Comparison of ENCODE assay signal across 30 cellular contexts in the genomic region with DNA sequence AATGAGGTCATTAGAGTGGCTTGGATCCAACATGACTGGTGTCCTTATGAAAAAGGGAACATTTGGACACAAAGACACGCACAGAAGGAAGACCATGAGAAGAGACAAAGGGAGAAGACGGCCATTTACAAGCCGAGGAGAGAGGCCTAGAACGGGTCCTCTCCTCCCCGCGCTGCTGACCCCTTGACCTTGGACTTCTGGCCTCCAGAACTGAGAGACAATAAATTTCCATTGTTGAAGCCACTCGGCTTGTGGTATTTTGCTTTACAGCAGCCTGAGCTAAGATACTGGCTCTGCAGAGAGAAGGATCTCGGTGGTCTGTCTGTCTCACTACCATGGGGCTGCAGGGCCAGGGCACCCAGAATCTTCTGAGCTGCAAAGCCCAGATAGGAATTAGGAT.
"Had no signal": no experiment of that assay in that cellular context is flagged by ENCODE, and none has a peak within 500 bp of the region (broad histone marks: within the 10 kb centered on the region; RNA-seq: fewer than 3 reads in every experiment).

No MANE protein-coding gene starts in this region.

- H3K27me3 ChIP-seq: ascending aorta, breast epithelium, cardiac muscle cell, colonic mucosa, dorsolateral prefrontal cortex had no signal

- H3K27ac ChIP-seq: ascending aorta, breast epithelium, cardiac muscle cell, colonic mucosa, dorsolateral prefrontal cortex had no signal

- H3K36me3 ChIP-seq: ascending aorta, breast epithelium, cardiac muscle cell, colonic mucosa had no signal

- DNase-seq: activated CD4-positive, alpha-beta memory T cell treated with anti-CD3 and anti-CD28 coated beads for 36 hours; activated CD4-positive, alpha-beta T cell treated with anti-CD3 and anti-CD28 coated beads for 36 hours; activated CD4-positive, alpha-beta T cell treated with anti-CD3 and anti-CD28 coated beads, Interleukin-2, amount 10 ng/mL, durations not matched to agents 24 days and 14 days; activated CD4-positive, CD25-positive, alpha-beta regulatory T cell; activated CD4-positive, CD25-positive, alpha-beta regulatory T cell treated with anti-CD3 and anti-CD28 coated beads, Interleukin-2, amount 50 U/mL, for 72 hours; activated CD8-positive, alpha-beta memory T cell treated with anti-CD3 and anti-CD28 coated beads, Interleukin-2, amount 10 ng/mL, durations not matched to agents 7 days and 5 days; activated CD8-positive, alpha-beta memory T cell treated with anti-CD3 and anti-CD28 coated beads, Interleukin-2, amount 50 U/mL, for 48 hours; activated CD8-positive, alpha-beta T cell treated with anti-CD3 and anti-CD28 coated beads, Interleukin-2, amount 10 ng/mL, durations not matched to agents 7 days and 5 days; activated gamma-delta T cell; activated naive CD4-positive, alpha-beta T cell; activated naive CD4-positive, alpha-beta T cell treated with anti-CD3 and anti-CD28 coated beads, Interleukin-2, amount 10 ng/mL, durations not matched to agents 7 days and 5 days; activated naive CD8-positive, alpha-beta T cell treated with anti-CD3 and anti-CD28 coated beads, Interleukin-2, amount 10 ng/mL, durations not matched to agents 7 days and 5 days; activated T-cell treated with anti-CD3 and anti-CD28 coated beads for 4 hours; activated T-cell treated with anti-CD3 and anti-CD28 coated beads, Interleukin-2, amount 50 U/mL, for 24 hours; activated T-cell treated with anti-CD3 and anti-CD28 coated beads, Interleukin-2, amount 50 U/mL, for 72 hours; central memory CD4-positive, alpha-beta T cell; cerebellar nuclear complex; colonic mucosa; dorsolateral prefrontal cortex; effector memory CD4-positive, alpha-beta T cell; endodermal cell; foreskin fibroblast; T-helper 2 cell had no signal

- ATAC-seq: activated CD4-positive, alpha-beta T cell treated with anti-CD3 and anti-CD28 coated beads for 36 hours; activated CD8-positive, alpha-beta memory T cell treated with anti-CD3 and anti-CD28 coated beads, Interleukin-2, amount 10 ng/mL, durations not matched to agents 7 days and 5 days; activated CD8-positive, alpha-beta T cell treated with anti-CD3 and anti-CD28 coated beads, Interleukin-2, amount 10 ng/mL, durations not matched to agents 7 days and 5 days; activated naive CD4-positive, alpha-beta T cell treated with anti-CD3 and anti-CD28 coated beads, Interleukin-2, amount 50 U/mL, for 72 hours; activated T-cell treated with anti-CD3 and anti-CD28 coated beads, Interleukin-2, amount 50 U/mL, for 72 hours; esophagus mucosa had no signal

- H3K36me3 Mint-ChIP-seq: activated CD8-positive, alpha-beta memory T cell treated with anti-CD3 and anti-CD28 coated beads, Interleukin-2, amount 10 ng/mL, durations not matched to agents 7 days and 5 days; activated naive CD8-positive, alpha-beta T cell treated with anti-CD3 and anti-CD28 coated beads, Interleukin-2, amount 10 ng/mL, durations not matched to agents 7 days and 5 days; brain had no signal

- H3K4me1 Mint-ChIP-seq: activated CD4-positive, alpha-beta T cell treated with anti-CD3 and anti-CD28 coated beads for 36 hours; activated CD4-positive, alpha-beta T cell treated with anti-CD3 and anti-CD28 coated beads, Interleukin-2, amount 10 ng/mL, durations not matched to agents 24 days and 14 days; activated naive CD4-positive, alpha-beta T cell treated with anti-CD3 and anti-CD28 coated beads, Interleukin-2, amount 10 ng/mL, durations not matched to agents 7 days and 5 days had no signal

- H3K4me3 ChIP-seq: ascending aorta, breast epithelium, cardiac muscle cell, colonic mucosa, dorsolateral prefrontal cortex had no signal

- H3K4me1 ChIP-seq: ascending aorta, breast epithelium, colonic mucosa had no signal

- H3K4me3 Mint-ChIP-seq: activated CD4-positive, alpha-beta memory T cell treated with anti-CD3 and anti-CD28 coated beads for 36 hours; activated CD4-positive, alpha-beta T cell treated with anti-CD3 and anti-CD28 coated beads for 36 hours; activated CD4-positive, alpha-beta T cell treated with anti-CD3 and anti-CD28 coated beads, Interleukin-2, amount 10 ng/mL, durations not matched to agents 24 days and 14 days; activated CD8-positive, alpha-beta memory T cell treated with anti-CD3 and anti-CD28 coated beads, Interleukin-2, amount 10 ng/mL, durations not matched to agents 7 days and 5 days; activated CD8-positive, alpha-beta T cell treated with anti-CD3 and anti-CD28 coated beads, Interleukin-2, amount 10 ng/mL, durations not matched to agents 7 days and 5 days; activated naive CD4-positive, alpha-beta T cell treated with anti-CD3 and anti-CD28 coated beads, Interleukin-2, amount 10 ng/mL, durations not matched to agents 7 days and 5 days; activated naive CD8-positive, alpha-beta T cell treated with anti-CD3 and anti-CD28 coated beads, Interleukin-2, amount 10 ng/mL, durations not matched to agents 7 days and 5 days; activated T-cell treated with anti-CD3 and anti-CD28 coated beads, Interleukin-2, amount 50 U/mL, for 24 hours; activated T-cell treated with anti-CD3 and anti-CD28 coated beads, Interleukin-2, amount 50 U/mL, for 72 hours; brain; dendritic cell treated with granulocyte-macrophage colony-stimulating factor and Interleukin-4, amounts not matched to agents 40 ng/mL and 50 ng/mL, for 4 days; endodermal cell had no signal

- H3K9me3 Mint-ChIP-seq: activated CD4-positive, alpha-beta memory T cell treated with anti-CD3 and anti-CD28 coated beads for 36 hours; activated CD4-positive, alpha-beta T cell treated with anti-CD3 and anti-CD28 coated beads, Interleukin-2, amount 10 ng/mL, durations not matched to agents 24 days and 14 days; activated naive CD4-positive, alpha-beta T cell treated with anti-CD3 and anti-CD28 coated beads, Interleukin-2, amount 50 U/mL, for 72 hours; activated T-cell treated with anti-CD3 and anti-CD28 coated beads, Interleukin-2, amount 50 U/mL, for 24 hours; dendritic cell treated with granulocyte-macrophage colony-stimulating factor and Interleukin-4, amounts not matched to agents 40 ng/mL and 50 ng/mL, for 4 days; endodermal cell had no signal

- H3K27ac Mint-ChIP-seq: activated CD4-positive, alpha-beta memory T cell treated with anti-CD3 and anti-CD28 coated beads for 36 hours; activated CD4-positive, alpha-beta T cell treated with anti-CD3 and anti-CD28 coated beads for 36 hours; activated CD4-positive, alpha-beta T cell treated with anti-CD3 and anti-CD28 coated beads, Interleukin-2, amount 10 ng/mL, durations not matched to agents 24 days and 14 days; activated CD8-positive, alpha-beta memory T cell treated with anti-CD3 and anti-CD28 coated beads, Interleukin-2, amount 10 ng/mL, durations not matched to agents 7 days and 5 days; activated CD8-positive, alpha-beta T cell treated with anti-CD3 and anti-CD28 coated beads, Interleukin-2, amount 10 ng/mL, durations not matched to agents 7 days and 5 days; activated naive CD4-positive, alpha-beta T cell treated with anti-CD3 and anti-CD28 coated beads, Interleukin-2, amount 10 ng/mL, durations not matched to agents 7 days and 5 days; activated naive CD4-positive, alpha-beta T cell treated with anti-CD3 and anti-CD28 coated beads, Interleukin-2, amount 50 U/mL, for 72 hours; activated naive CD8-positive, alpha-beta T cell treated with anti-CD3 and anti-CD28 coated beads, Interleukin-2, amount 10 ng/mL, durations not matched to agents 7 days and 5 days; activated T-cell treated with anti-CD3 and anti-CD28 coated beads, Interleukin-2, amount 50 U/mL, for 24 hours; activated T-cell treated with anti-CD3 and anti-CD28 coated beads, Interleukin-2, amount 50 U/mL, for 72 hours; dendritic cell treated with granulocyte-macrophage colony-stimulating factor and Interleukin-4, amounts not matched to agents 40 ng/mL and 50 ng/mL, for 4 days; endodermal cell had no signal

- H3K9me3 ChIP-seq: ascending aorta, breast epithelium, colonic mucosa had no signal
